ENCODE assay signal across 8 cellular contexts in genomic region chr11:59615637-59616395, GRCh38. TPM values are rescaled to one million over a fixed set of nuclear protein-coding genes. Genes with fewer than 3 reads are reported as not detected.
DNase-seq lines count a peak whose midpoint lies in the region; ATAC-seq lines count a peak whose summit lies in the region.

Gene OSBP, minus strand, starts transcription at chr11:59615774. Its CDS starts 110 bp downstream, at chr11:59615664.

- H3K27ac Mint-ChIP-seq in IgD-negative memory B cell = peak within 1 kb of the TSS; percentile 81 to 98 (median 95)

- H3K36me3 Mint-ChIP-seq in IgD-negative memory B cell = peaks cover 7% of the 10 kb centered on the region

- no peaks in the 10 kb centered on the region for H3K27me3 Mint-ChIP-seq in IgD-negative memory B cell

- ATAC-seq in GM21529 (IDR thresholded peaks at IDR 0.05; ENCODE audit: unreplicated experiment) = peak; percentile 85

- peak within 1 kb of the TSS; percentile 77 to 92 (median 86) for H3K4me3 Mint-ChIP-seq in IgD-negative memory B cell

- DNase-seq in DMS114 treated with DMSO at 0.1 percent for 48 hours (lab: John Stamatoyannopoulos, UW; ENCODE audit: unreplicated experiment) = peak; percentile 95
- peak; percentile 96 for DNase-seq in OCI-M2 (lab: John Stamatoyannopoulos, UW; ENCODE audit: unreplicated experiment)
- DNase-seq in activated T-cell treated with anti-CD3 and anti-CD28 coated beads for 4 hours = peak; percentile 95
- peak; percentile 98 for DNase-seq in epidermal melanocyte (ENCODE audit: insufficient read length, low spot score)
- DNase-seq in middle frontal gyrus (ENCODE audit: extremely low spot score, low spot score) = peak; percentile 100
- DNase-seq in stimulated activated CD8-positive, alpha-beta memory T cell treated with anti-CD3 and anti-CD28 coated beads, Interleukin-2, amount 100 ng/mL, for 48 hours (ENCODE audit: low read depth in 2 of 2) = peak; percentile 86 to 94

- peaks cover 18 to 39% (median 36%) of the 10 kb centered on the region in 3 donors for H3K4me1 Mint-ChIP-seq in IgD-negative memory B cell

- H3K9me3 Mint-ChIP-seq in IgD-negative memory B cell = no peaks in the 10 kb centered on the region

RNA-seq across cellular contexts. Expression of gene OSBP, which starts in this region (rescaled TPM):
- polyA plus RNA-seq in IgD-negative memory B cell = 15.3 TPM

Comparison
In these comparisons a context has a peak if more than half of its experiments do, and no peak if none do; other contexts are left out.
1. Peak in every context shown above with its lines: DNase-seq and ATAC-seq.